In genomic region chr2:6073260-6074141, GRCh38 we compare ENCODE assay signal across 11 cellular contexts.
A peak's percentile ranks its signal among the peaks of the same experiment; 100 is the strongest.
DNase-seq lines count a peak whose midpoint lies in the region; ATAC-seq lines count a peak whose summit lies in the region.
"Had no signal": no experiment of that assay in that cellular context is flagged by ENCODE, and none has a peak within 500 bp of the region (broad histone marks: within the 10 kb centered on the region; RNA-seq: fewer than 3 reads in every experiment).

No MANE protein-coding gene starts in this region.

- no peaks in the 10 kb centered on the region for H3K9me3 ChIP-seq in MG63

- no peaks in the 10 kb centered on the region for H3K9me3 Mint-ChIP-seq in activated T-helper 1 cell treated with anti-CD3 and anti-CD28 coated beads, Interleukin-12 subunit alpha, Interleukin-12 subunit beta, Interleukin-2, Interleukin-4 antibody, amounts not matched to agents 30 ng/mL and 10 ng/mL and 1 ng/mL, durations not matched to agents 14 hours and 24 hours and 36 hours

- no peaks in the 10 kb centered on the region; the same call in 1 of the 2 replicates for H3K27me3 ChIP-seq in MG63

- H3K36me3 ChIP-seq in MG63 = no peaks in the 10 kb centered on the region

- H3K4me3 Mint-ChIP-seq in activated T-helper 1 cell treated with anti-CD3 and anti-CD28 coated beads, Interleukin-12 subunit alpha, Interleukin-12 subunit beta, Interleukin-2, Interleukin-4 antibody, amounts not matched to agents 30 ng/mL and 10 ng/mL and 1 ng/mL, durations not matched to agents 14 hours and 24 hours and 36 hours = no peak overlapping the region

- H3K4me3 ChIP-seq in MG63 = no peak overlapping the region

- H3K27ac ChIP-seq in angular gyrus (ENCODE audit: low read depth, low read length) = peak overlapping the region; percentile 6

- DNase-seq in DMS53 (lab: John Stamatoyannopoulos, UW) = peak; percentile 79
- peak; percentile 28 for DNase-seq in MG63
- DNase-seq in myocyte (ENCODE audit: low read depth) = peak; percentile 35
- DNase-seq in stimulated activated CD4-positive, alpha-beta T cell treated with anti-CD3 and anti-CD28 coated beads, Interleukin-4, amount 100 ng/mL, for 4 hours = no peak
- DNase-seq in activated T-helper 1 cell treated with anti-CD3 and anti-CD28 coated beads, Interleukin-12 subunit alpha, Interleukin-12 subunit beta, Interleukin-2, Interleukin-4 antibody, amounts not matched to agents 30 ng/mL and 10 ng/mL and 1 ng/mL, durations not matched to agents 14 hours and 24 hours and 36 hours (ENCODE audit: low spot score) = no peak
- no peak for DNase-seq in central memory CD4-positive, alpha-beta T cell
- DNase-seq: activated CD8-positive, alpha-beta memory T cell treated with anti-CD3 and anti-CD28 coated beads, Interleukin-2, amount 50 U/mL, for 48 hours; DND-41 had no signal

- no peak for ATAC-seq in HG02678 (IDR thresholded peaks at IDR 0.05; ENCODE audit: unreplicated experiment)
- ATAC-seq: left lobe of liver had no signal

- no peaks in the 10 kb centered on the region for H3K4me1 Mint-ChIP-seq in activated T-helper 1 cell treated with anti-CD3 and anti-CD28 coated beads, Interleukin-12 subunit alpha, Interleukin-12 subunit beta, Interleukin-2, Interleukin-4 antibody, amounts not matched to agents 30 ng/mL and 10 ng/mL and 1 ng/mL, durations not matched to agents 14 hours and 24 hours and 36 hours (ENCODE audit: low read depth)

- H3K27ac Mint-ChIP-seq in activated T-helper 1 cell treated with anti-CD3 and anti-CD28 coated beads, Interleukin-12 subunit alpha, Interleukin-12 subunit beta, Interleukin-2, Interleukin-4 antibody, amounts not matched to agents 30 ng/mL and 10 ng/mL and 1 ng/mL, durations not matched to agents 14 hours and 24 hours and 36 hours = no peak overlapping the region

- no peaks in the 10 kb centered on the region for H3K36me3 Mint-ChIP-seq in activated T-helper 1 cell treated with anti-CD3 and anti-CD28 coated beads, Interleukin-12 subunit alpha, Interleukin-12 subunit beta, Interleukin-2, Interleukin-4 antibody, amounts not matched to agents 30 ng/mL and 10 ng/mL and 1 ng/mL, durations not matched to agents 14 hours and 24 hours and 36 hours (ENCODE audit: low read depth)

- intact Hi-C loops in activated T-helper 1 cell treated with anti-CD3 and anti-CD28 coated beads, Interleukin-12 subunit alpha, Interleukin-12 subunit beta, Interleukin-2, Interleukin-4 antibody, amounts not matched to agents 30 ng/mL and 10 ng/mL and 1 ng/mL, durations not matched to agents 14 hours and 24 hours and 36 hours (cut with micrococcal nuclease) = no loop called here

- H3K27me3 Mint-ChIP-seq in activated T-helper 1 cell treated with anti-CD3 and anti-CD28 coated beads, Interleukin-12 subunit alpha, Interleukin-12 subunit beta, Interleukin-2, Interleukin-4 antibody, amounts not matched to agents 30 ng/mL and 10 ng/mL and 1 ng/mL, durations not matched to agents 14 hours and 24 hours and 36 hours (ENCODE audit: insufficient read depth) = no peaks in the 10 kb centered on the region

Comparison
In these comparisons a context has a peak if more than half of its experiments do, and no peak if none do; other contexts are left out.
1. DNase-seq: peak in DMS53 (single experiment), MG63 (single experiment) and myocyte (single experiment); none in stimulated activated CD4-positive, alpha-beta T cell treated with anti-CD3 and anti-CD28 coated beads, Interleukin-4, amount 100 ng/mL, for 4 hours (0 of 2), activated T-helper 1 cell treated with anti-CD3 and anti-CD28 coated beads, Interleukin-12 subunit alpha, Interleukin-12 subunit beta, Interleukin-2, Interleukin-4 antibody, amounts not matched to agents 30 ng/mL and 10 ng/mL and 1 ng/mL, durations not matched to agents 14 hours and 24 hours and 36 hours (single experiment) and central memory CD4-positive, alpha-beta T cell (single experiment).